Comparison of ENCODE assay signal across 8 cellular contexts in genomic region chr2:23384551-23385349, GRCh38. TPM values are rescaled to one million over a fixed set of nuclear protein-coding genes. Genes with fewer than 3 reads are reported as not detected.
DNase-seq lines count a peak whose midpoint lies in the region; ATAC-seq, FAIRE-seq and TF ChIP-seq lines count a peak whose summit lies in the region.

TSS of gene KLHL29 (plus strand) at chr2:23385179. CDS start at chr2:23562197, 177,018 bp downstream.

- TF ChIP-seq CTCF in Panc1 (IDR thresholded peaks at IDR 0.05), result no peak

- CTCF ChIA-PET in Panc1 (lab: Charles Lee), result no interaction called here

- no peaks in the 10 kb centered on the region for H3K9me3 ChIP-seq in Panc1 (ENCODE audit: control insufficient read depth, insufficient read depth, low read depth, low read length)

- H3K27ac ChIP-seq in Panc1 (ENCODE audit: low read length) (peak within 1 kb of the TSS; percentile 65; the same call in 1 of the 2 replicates), temporal lobe (ENCODE audit: low read depth, low read length) (no peak within 1 kb of the TSS)

- ATAC-seq in HG03378 (IDR thresholded peaks at IDR 0.05; ENCODE audit: unreplicated experiment) (peak; percentile 40), Panc1 (peak; percentile 83)

- no peak for FAIRE-seq in frontal cortex (lab: Jason Lieb, UNC)

- H3K27me3 ChIP-seq in Panc1 (ENCODE audit: control insufficient read depth, insufficient read depth, low read length), result peaks cover 6% of the 10 kb centered on the region

- POLR2A ChIA-PET in Panc1 (lab: Charles Lee), result interaction anchor here (0.6 kb wide), 1 partner anchor 466 kb away, joined by 3 read pairs; no protein-coding TSS in a partner anchor

- H3K4me3 ChIP-seq in Panc1 (ENCODE audit: low read depth in 2 of 2, low read length in 2 of 2), result peak within 1 kb of the TSS; percentile 60 to 70

- BruUV-seq in Panc1 (replicated peaks; lab: Mats Ljungman, UMichigan), result no TSS peak

- no peaks in the 10 kb centered on the region; the same call in 1 of the 2 replicates for H3K36me3 ChIP-seq in Panc1 (ENCODE audit: control insufficient read depth, insufficient read depth, low read length)

- H3K4me1 ChIP-seq in Panc1 (ENCODE audit: control insufficient read depth, insufficient read depth, low read length), result peaks cover 11% of the 10 kb centered on the region

- peak; percentile 64 for DNase-seq in CD1c-positive myeloid dendritic cell (ENCODE audit: extremely low spot score)
- DNase-seq in GM19240 (ENCODE audit: insufficient read length, low spot score), result peak; percentile 86
- no peak for DNase-seq in Panc1 (ENCODE audit: low read depth, low spot score)
- peak; percentile 50 for DNase-seq in activated gamma-delta T cell treated with Interleukin-2 at 50 U/mL for 16 hours
- peak; percentile 95 to 96 for DNase-seq in frontal cortex (ENCODE audit: low spot score in 2 of 2)
- peak in 49 of 56 donors; percentile 16 to 87 (median 55) for DNase-seq in nucleus accumbens (lab: John Stamatoyannopoulos, UW)

- intact Hi-C loops in Panc1 (cut with micrococcal nuclease; ENCODE audit: unreplicated experiment), result no loop called here

- in situ Hi-C loops in Panc1 (cut with HindIII; ENCODE audit: low pct_unique_long_range_greater_than_20kb, low sequenced_read_pairs), result no loop called here

RNA-seq across cellular contexts. Expression of gene KLHL29, which starts in this region (rescaled TPM):
- total RNA-seq in Panc1 (2021; ENCODE audit: unreplicated experiment), result 7.7 TPM
- 8.2 TPM for polyA plus RNA-seq in Panc1 (2012; ENCODE audit: insufficient read length)
- 14.3 TPM for total RNA-seq in frontal cortex
- total RNA-seq in temporal lobe, result 15.5 TPM
